Comparison of ENCODE assay signal across 25 cellular contexts in genomic region chr18:1350931-1351450, GRCh38.
A peak's percentile ranks its signal among the peaks of the same experiment; 100 is the strongest.
DNase-seq lines count a peak whose midpoint lies in the region; ATAC-seq, FAIRE-seq and TF ChIP-seq lines count a peak whose summit lies in the region.
"Had no signal": no experiment of that assay in that cellular context is flagged by ENCODE, and none has a peak within 500 bp of the region (broad histone marks: within the 10 kb centered on the region; RNA-seq: fewer than 3 reads in every experiment).

No MANE protein-coding gene starts in this region.

- in situ Hi-C loops in astrocyte of the cerebellum (cut with HindIII; ENCODE audit: low sequenced_read_pairs) = no loop called here

- no peak for ATAC-seq in naive thymus-derived CD4-positive, alpha-beta T cell
- ATAC-seq: A549, GM12878, GM23338, HCT116 had no signal

- no peak overlapping the region for H3K4me3 Mint-ChIP-seq in naive thymus-derived CD4-positive, alpha-beta T cell
- H3K4me3 Mint-ChIP-seq: CD14-positive monocyte; CD4-positive, alpha-beta memory T cell; GM23338; H9 had no signal

- no peak overlapping the region for H3K4me3 ChIP-seq in astrocyte of the cerebellum (ENCODE audit: low read depth, low read length)
- no peak overlapping the region for H3K4me3 ChIP-seq in fibroblast of villous mesenchyme (ENCODE audit: low read depth, low read length)
- H3K4me3 ChIP-seq in naive thymus-derived CD4-positive, alpha-beta T cell (ENCODE audit: low read length) = no peak overlapping the region
- H3K4me3 ChIP-seq: A549; BLaER1 treated with 17β-estradiol and CSF1 and Interleukin-3, amounts not matched to agents 10 nM and 100 nM; GM12878; GM23338 had no signal

- FAIRE-seq in D721Med (lab: Jason Lieb, UNC) = peak; percentile 53
- FAIRE-seq: A549, G401.6, GM12878 had no signal

- peaks cover 0 to 12% (median 2%) of the 10 kb centered on the region in 11 donors for H3K9me3 Mint-ChIP-seq in naive thymus-derived CD4-positive, alpha-beta T cell
- H3K9me3 Mint-ChIP-seq: GM23338 had no signal

- no peaks in the 10 kb centered on the region for H3K27me3 Mint-ChIP-seq in naive thymus-derived CD4-positive, alpha-beta T cell
- H3K27me3 Mint-ChIP-seq: CD4-positive, alpha-beta memory T cell had no signal

- no peak overlapping the region for H3K27ac ChIP-seq in naive thymus-derived CD4-positive, alpha-beta T cell (ENCODE audit: low read depth, low read length)
- H3K27ac ChIP-seq: A549; BLaER1 treated with 17β-estradiol and CSF1 and Interleukin-3, amounts not matched to agents 10 nM and 100 nM had no signal

- H3K36me3 Mint-ChIP-seq in naive thymus-derived CD4-positive, alpha-beta T cell = no peaks in the 10 kb centered on the region
- H3K36me3 Mint-ChIP-seq: CD14-positive monocyte; CD4-positive, alpha-beta memory T cell had no signal

- H3K36me3 ChIP-seq in naive thymus-derived CD4-positive, alpha-beta T cell (ENCODE audit: control insufficient read depth in 2 of 3, insufficient read depth in 3 of 3, low read length in 3 of 3) = no peaks in the 10 kb centered on the region
- H3K36me3 ChIP-seq: BE2C; BLaER1 treated with 17β-estradiol and CSF1 and Interleukin-3, amounts not matched to agents 10 nM and 100 nM had no signal

- TF ChIP-seq CTCF in D721Med (IDR thresholded peaks at IDR 0.05; ENCODE audit: insufficient read depth, missing control alignments) (no peak), astrocyte of the cerebellum (IDR thresholded peaks at IDR 0.05; ENCODE audit: low read depth, low read length, missing control alignments) (no peak), fibroblast of villous mesenchyme (IDR thresholded peaks at IDR 0.05; ENCODE audit: insufficient read depth, low read depth, low read length) (no peak)

- intact Hi-C loops in naive thymus-derived CD4-positive, alpha-beta T cell (cut with micrococcal nuclease) = no loop called here

- DNase-seq in D721Med (ENCODE audit: insufficient read length, low spot score) (no peak), HS-5 (ENCODE audit: low read depth) (peak; percentile 33), astrocyte of the cerebellum (ENCODE audit: low read depth) (peak; percentile 9), fibroblast of villous mesenchyme (ENCODE audit: low read depth) (peak; percentile 30), HPDE6-E6E7 (ENCODE audit: extremely low spot score) (no peak), CD1c-positive myeloid dendritic cell (ENCODE audit: extremely low spot score) (no peak)
- DNase-seq in activated effector memory CD4-positive, alpha-beta T cell treated with Interleukin-2 at 50 U/mL for 16 hours = no peak
- no peak for DNase-seq in naive thymus-derived CD4-positive, alpha-beta T cell
- DNase-seq: 8988T; ACHN; AML-193; BE2C; Calu3; CD4-positive, alpha-beta memory T cell; COR-L47; DMS153; DND-41; H9 had no signal

- POLR2A ChIA-PET in naive thymus-derived CD4-positive, alpha-beta T cell (lab: Charles Lee) = no interaction called here

- CTCF ChIA-PET in naive thymus-derived CD4-positive, alpha-beta T cell (lab: Charles Lee) = no interaction called here

- no peaks in the 10 kb centered on the region for H3K4me1 ChIP-seq in naive thymus-derived CD4-positive, alpha-beta T cell (ENCODE audit: control insufficient read depth in 2 of 2, insufficient read depth in 2 of 2, low read length in 2 of 2)
- H3K4me1 ChIP-seq: A549; BE2C; BLaER1 treated with 17β-estradiol and CSF1 and Interleukin-3, amounts not matched to agents 10 nM and 100 nM had no signal

- H3K27ac Mint-ChIP-seq in naive thymus-derived CD4-positive, alpha-beta T cell = no peak overlapping the region
- H3K27ac Mint-ChIP-seq: CD14-positive monocyte; CD4-positive, alpha-beta memory T cell; GM23338; H9 had no signal

- H3K27me3 ChIP-seq in naive thymus-derived CD4-positive, alpha-beta T cell (ENCODE audit: control insufficient read depth in 2 of 2, insufficient read depth in 2 of 2, low read length in 2 of 2) = no peaks in the 10 kb centered on the region
- H3K27me3 ChIP-seq: BE2C; BLaER1 treated with 17β-estradiol and CSF1 and Interleukin-3, amounts not matched to agents 10 nM and 100 nM had no signal

- H3K4me1 Mint-ChIP-seq in naive thymus-derived CD4-positive, alpha-beta T cell = no peaks in the 10 kb centered on the region
- H3K4me1 Mint-ChIP-seq: CD14-positive monocyte; CD4-positive, alpha-beta memory T cell had no signal

- H3K9me3 ChIP-seq in naive thymus-derived CD4-positive, alpha-beta T cell (ENCODE audit: control insufficient read depth in 2 of 3, low read length in 3 of 3) = no peaks in the 10 kb centered on the region
- H3K9me3 ChIP-seq: A549; BE2C; BLaER1 treated with 17β-estradiol and CSF1 and Interleukin-3, amounts not matched to agents 10 nM and 100 nM had no signal

Comparison
In these comparisons a context has a peak if more than half of its experiments do, and no peak if none do; other contexts are left out.
1. DNase-seq: peak in HS-5 (single experiment), astrocyte of the cerebellum (single experiment) and fibroblast of villous mesenchyme (single experiment); none in D721Med (single experiment), HPDE6-E6E7 (single experiment), activated effector memory CD4-positive, alpha-beta T cell treated with Interleukin-2 at 50 U/mL for 16 hours (single experiment), naive thymus-derived CD4-positive, alpha-beta T cell (0 of 9) and CD1c-positive myeloid dendritic cell (single experiment).